ENCODE assay signal across 8 cellular contexts in the genomic region with DNA sequence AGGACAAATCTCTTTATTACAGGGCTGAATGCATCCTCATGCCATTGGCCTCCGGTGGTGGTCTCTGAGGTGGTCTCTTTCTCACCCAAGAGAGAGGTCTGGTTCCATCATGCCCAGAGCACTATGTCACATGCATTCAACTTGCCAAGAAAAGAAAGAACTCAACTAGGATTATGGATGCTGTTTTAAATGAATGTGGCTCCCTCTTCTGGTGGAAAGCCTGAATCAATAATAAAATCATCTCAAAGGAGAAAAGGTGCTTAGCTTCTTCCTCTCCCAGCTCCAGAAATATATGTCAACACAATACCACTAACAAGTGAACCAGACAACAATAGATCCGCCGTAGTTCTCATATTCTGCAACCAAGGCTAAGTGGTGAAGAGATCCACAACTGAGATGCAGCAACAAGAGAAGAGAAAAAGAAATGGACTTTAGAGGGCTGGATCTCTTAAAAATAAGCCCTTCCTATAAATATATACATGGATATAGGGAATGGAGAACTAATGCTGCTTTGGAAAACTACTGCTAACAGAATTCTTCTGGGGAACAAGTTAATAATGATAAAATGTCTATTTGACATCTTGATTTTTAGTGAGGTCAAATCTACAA.
DNase-seq lines count a peak whose midpoint lies in the region; ATAC-seq and TF ChIP-seq lines count a peak whose summit lies in the region.

No MANE protein-coding gene starts in this region.

- no peak overlapping the region for H3K4me3 ChIP-seq in AG10803 (ENCODE audit: low read length)

- ATAC-seq in GM19328 (IDR thresholded peaks at IDR 0.05; ENCODE audit: unreplicated experiment), result peak; percentile 58
- no peak for ATAC-seq in stimulated activated naive CD8-positive, alpha-beta T cell treated with anti-CD3 and anti-CD28 coated beads, Interleukin-15, Interleukin-2, amounts not matched to agents 100 U/mL and 50 U/mL, for 24 hours
- ATAC-seq in activated T-helper 17 cell treated with anti-CD3 and anti-CD28 coated beads, Interleukin-2, amount 50 U/mL, for 72 hours (replicated peaks), result no peak

- no peaks in the 10 kb centered on the region for H3K36me3 Mint-ChIP-seq in glutamatergic neuron (ENCODE audit: unreplicated experiment)
- no peaks in the 10 kb centered on the region for H3K36me3 Mint-ChIP-seq in activated T-helper 17 cell treated with anti-CD3 and anti-CD28 coated beads, Interleukin-2, amount 50 U/mL, for 72 hours (ENCODE audit: low read depth)

- TF ChIP-seq CTCF in AG10803 (conservative IDR thresholded peaks at IDR 0.05; ENCODE audit: low read length) (peak; percentile 74), glutamatergic neuron (IDR thresholded peaks at IDR 0.05; ENCODE audit: partially characterized antibody, unreplicated experiment) (peak; percentile 68)

- DNase-seq in AG10803 (ENCODE audit: low read depth) (peak; percentile 62), NCI-H146 treated with DMSO at 0.1 percent for 48 hours (lab: John Stamatoyannopoulos, UW; ENCODE audit: unreplicated experiment) (peak; percentile 21), T1000 (lab: John Stamatoyannopoulos, UW) (peak; percentile 12), glutamatergic neuron (no peak), stromal cell of bone marrow (ENCODE audit: low read depth) (peak; percentile 47)
- DNase-seq in stimulated activated naive CD8-positive, alpha-beta T cell treated with anti-CD3 and anti-CD28 coated beads, Interleukin-15, Interleukin-2, amounts not matched to agents 100 U/mL and 50 U/mL, for 24 hours, result no peak

- H3K4me3 Mint-ChIP-seq in glutamatergic neuron (ENCODE audit: unreplicated experiment), result no peak overlapping the region
- H3K4me3 Mint-ChIP-seq in activated T-helper 17 cell treated with anti-CD3 and anti-CD28 coated beads, Interleukin-2, amount 50 U/mL, for 72 hours, result no peak overlapping the region

- H3K27me3 Mint-ChIP-seq in glutamatergic neuron (ENCODE audit: unreplicated experiment), result no peaks in the 10 kb centered on the region
- peaks cover 6% of the 10 kb centered on the region for H3K27me3 Mint-ChIP-seq in activated T-helper 17 cell treated with anti-CD3 and anti-CD28 coated beads, Interleukin-2, amount 50 U/mL, for 72 hours

- H3K27ac Mint-ChIP-seq in glutamatergic neuron (ENCODE audit: unreplicated experiment), result no peak overlapping the region
- no peak overlapping the region for H3K27ac Mint-ChIP-seq in activated T-helper 17 cell treated with anti-CD3 and anti-CD28 coated beads, Interleukin-2, amount 50 U/mL, for 72 hours

- H3K4me1 Mint-ChIP-seq in glutamatergic neuron (ENCODE audit: low read depth, unreplicated experiment), result peaks cover 12% of the 10 kb centered on the region
- H3K4me1 Mint-ChIP-seq in activated T-helper 17 cell treated with anti-CD3 and anti-CD28 coated beads, Interleukin-2, amount 50 U/mL, for 72 hours, result no peaks in the 10 kb centered on the region

- no peaks in the 10 kb centered on the region for H3K9me3 Mint-ChIP-seq in glutamatergic neuron (ENCODE audit: unreplicated experiment)
- no peaks in the 10 kb centered on the region for H3K9me3 Mint-ChIP-seq in activated T-helper 17 cell treated with anti-CD3 and anti-CD28 coated beads, Interleukin-2, amount 50 U/mL, for 72 hours

Comparison
In these comparisons a context has a peak if more than half of its experiments do, and no peak if none do; other contexts are left out.
1. DNase-seq: peak in AG10803 (single experiment), NCI-H146 treated with DMSO at 0.1 percent for 48 hours (single experiment), T1000 (single experiment) and stromal cell of bone marrow (single experiment); none in glutamatergic neuron (single experiment) and stimulated activated naive CD8-positive, alpha-beta T cell treated with anti-CD3 and anti-CD28 coated beads, Interleukin-15, Interleukin-2, amounts not matched to agents 100 U/mL and 50 U/mL, for 24 hours (single experiment).